11 cellular contexts compared by ENCODE assay signal in genomic region chr15:90160781-90161727, GRCh38. TPM values are rescaled to one million over a fixed set of nuclear protein-coding genes. Genes with fewer than 3 reads are reported as not detected.
DNase-seq lines count a peak whose midpoint lies in the region; FAIRE-seq and TF ChIP-seq lines count a peak whose summit lies in the region.
"Had no signal": no experiment of that assay in that cellular context is flagged by ENCODE, and none has a peak within 500 bp of the region (broad histone marks: within the 10 kb centered on the region; RNA-seq: fewer than 3 reads in every experiment).

No MANE protein-coding gene starts in this region.

- peaks cover 26% of the 10 kb centered on the region for H3K27me3 ChIP-seq in OCI-LY3 (ENCODE audit: low read depth, low read length)
- no peaks in the 10 kb centered on the region for H3K27me3 ChIP-seq in keratinocyte (ENCODE audit: control insufficient read depth, extremely low read depth, insufficient read depth, low read length)
- no peaks in the 10 kb centered on the region for H3K27me3 ChIP-seq in Karpas-422 (ENCODE audit: low read length)
- H3K27me3 ChIP-seq: ovary had no signal

- no peaks in the 10 kb centered on the region for H3K9me2 ChIP-seq in Karpas-422 (replicated peaks; ENCODE audit: insufficient read depth, low read length)

- H3K36me3 Mint-ChIP-seq in type B pancreatic cell, result no peaks in the 10 kb centered on the region

- H3K9ac ChIP-seq in OCI-LY3 (ENCODE audit: low read length), result no peak overlapping the region
- no peak overlapping the region for H3K9ac ChIP-seq in keratinocyte (ENCODE audit: control insufficient read depth, extremely low read depth, insufficient read depth, low read length)
- no peak overlapping the region for H3K9ac ChIP-seq in Karpas-422 (ENCODE audit: low read length)

- peak overlapping the region; percentile 7; the same call in 1 of the 2 replicates for H3K4me3 ChIP-seq in OCI-LY3 (ENCODE audit: low read length)
- no peak overlapping the region for H3K4me3 ChIP-seq in keratinocyte (ENCODE audit: control insufficient read depth in 2 of 3, extremely low read depth in 1 of 3, insufficient read depth in 2 of 3, low read depth in 1 of 3, low read length in 3 of 3)
- no peak overlapping the region for H3K4me3 ChIP-seq in Karpas-422 (ENCODE audit: low read length)
- H3K4me3 ChIP-seq: ovary had no signal

- H3K79me2 ChIP-seq in OCI-LY3 (ENCODE audit: low read length), result no peaks in the 10 kb centered on the region
- H3K79me2 ChIP-seq in keratinocyte (ENCODE audit: control insufficient read depth, insufficient read depth, low read length), result no peaks in the 10 kb centered on the region
- H3K79me2 ChIP-seq in Karpas-422 (ENCODE audit: low read length), result no peaks in the 10 kb centered on the region

- H3K9me1 ChIP-seq in keratinocyte (ENCODE audit: control insufficient read depth, extremely low read depth, insufficient read depth, low read length), result no peaks in the 10 kb centered on the region

- H3K4me1 ChIP-seq in OCI-LY3 (ENCODE audit: low read length) (peaks cover 39% of the 10 kb centered on the region), keratinocyte (ENCODE audit: control insufficient read depth, extremely low read depth, insufficient read depth, low read length) (peaks cover 48% of the 10 kb centered on the region), Karpas-422 (ENCODE audit: low read length) (peaks cover 19% of the 10 kb centered on the region)

- H3K4me1 Mint-ChIP-seq in type B pancreatic cell (ENCODE audit: unreplicated experiment), result peaks cover 31% of the 10 kb centered on the region

- H3K27ac ChIP-seq in OCI-LY3 (ENCODE audit: low read length) (no peak overlapping the region), keratinocyte (ENCODE audit: control insufficient read depth, insufficient read depth, low read length) (peak overlapping the region; percentile 70), Karpas-422 (ENCODE audit: low read length) (no peak overlapping the region)
- H3K27ac ChIP-seq: ovary had no signal

- H3K4me2 ChIP-seq in OCI-LY3 (ENCODE audit: low read length) (peak overlapping the region; percentile 71), keratinocyte (ENCODE audit: control insufficient read depth, extremely low read depth, insufficient read depth, low read depth, low read length) (no peak overlapping the region), Karpas-422 (ENCODE audit: low read depth, low read length, poor library complexity, severe bottlenecking) (no peak overlapping the region)

- in situ Hi-C loops in KBM-7 (cut with MboI; ENCODE audit: low pct_unique_long_range_greater_than_20kb, low sequenced_read_pairs) (no loop called here), GM13977 (cut with MboI; ENCODE audit: low pct_unique_long_range_greater_than_20kb, low sequenced_read_pairs, unreplicated experiment) (loop anchor here (5.0 kb wide), 1 partner anchor 56 kb away; no protein-coding TSS in a partner anchor)

- H3K36me3 ChIP-seq in OCI-LY3 (replicated peaks; ENCODE audit: low read depth, low read length) (no peaks in the 10 kb centered on the region), keratinocyte (ENCODE audit: control insufficient read depth in 2 of 2, extremely low read depth in 1 of 2, insufficient read depth in 2 of 2, low read length in 2 of 2) (no peaks in the 10 kb centered on the region), Karpas-422 (ENCODE audit: insufficient read depth, low read length) (no peaks in the 10 kb centered on the region)
- H3K36me3 ChIP-seq: ovary had no signal

- peak; percentile 60 for DNase-seq in NCI-H1092 treated with DMSO at 0.1 percent for 48 hours (lab: John Stamatoyannopoulos, UW)
- no peak for DNase-seq in keratinocyte (ENCODE audit: low read depth, low spot score)
- no peak for DNase-seq in type B pancreatic cell (ENCODE audit: extremely low spot score, unreplicated experiment)
- no peak for DNase-seq in Karpas-422
- DNase-seq in KBM-7, result no peak
- DNase-seq in UCSD-AML1 (lab: John Stamatoyannopoulos, UW; ENCODE audit: unreplicated experiment), result no peak
- DNase-seq in GM13977 (ENCODE audit: low spot score), result no peak

- no peaks in the 10 kb centered on the region for H3K27me3 Mint-ChIP-seq in type B pancreatic cell

- H3K9me3 Mint-ChIP-seq in type B pancreatic cell, result no peaks in the 10 kb centered on the region
- H3K9me3 Mint-ChIP-seq: central memory CD8-positive, alpha-beta T cell had no signal

- H4K20me1 ChIP-seq in OCI-LY3 (ENCODE audit: insufficient read depth, low read length) (no peaks in the 10 kb centered on the region), keratinocyte (ENCODE audit: control insufficient read depth, extremely low read depth, insufficient read depth, low read length) (no peaks in the 10 kb centered on the region), Karpas-422 (ENCODE audit: insufficient read depth, low read depth, low read length) (no peaks in the 10 kb centered on the region)

- TF ChIP-seq CTCF in OCI-LY3 (IDR thresholded peaks at IDR 0.05; ENCODE audit: low read depth, low read length), result no peak
- TF ChIP-seq CTCF in keratinocyte (optimal IDR thresholded peaks at IDR 0.05 in 1 of 3, IDR thresholded peaks at IDR 0.05 in 1 of 3, conservative IDR thresholded peaks at IDR 0.05 in 1 of 3; ENCODE audit: extremely low read depth in 1 of 3, insufficient read depth in 2 of 3, low read length in 3 of 3), result no peak
- TF ChIP-seq CTCF in type B pancreatic cell (conservative IDR thresholded peaks at IDR 0.05), result no peak
- no peak for TF ChIP-seq CTCF in GM13977 (IDR thresholded peaks at IDR 0.05; ENCODE audit: extremely low read depth, insufficient read depth, missing control alignments)

- H3K9me3 ChIP-seq in OCI-LY3 (ENCODE audit: insufficient read depth, low read length) (no peaks in the 10 kb centered on the region), keratinocyte (ENCODE audit: control insufficient read depth, low read depth, low read length) (no peaks in the 10 kb centered on the region), Karpas-422 (ENCODE audit: low read length) (no peaks in the 10 kb centered on the region)
- H3K9me3 ChIP-seq: ovary had no signal

- no peak for FAIRE-seq in keratinocyte (lab: Jason Lieb, UNC)
- FAIRE-seq: GM19239 had no signal

- H2AFZ ChIP-seq in OCI-LY3 (ENCODE audit: low read depth, low read length) (no peak overlapping the region), keratinocyte (ENCODE audit: control insufficient read depth, low read length) (no peak overlapping the region), Karpas-422 (ENCODE audit: low read length) (no peak overlapping the region)

- peak overlapping the region; percentile 34 for H3K27ac Mint-ChIP-seq in type B pancreatic cell

- dilution Hi-C loops in keratinocyte (cut with MboI; ENCODE audit: extremely low pct_ligation_motif_present, low sequenced_read_pairs), result no loop called here

- no peak overlapping the region for H3K4me3 Mint-ChIP-seq in type B pancreatic cell
- H3K4me3 Mint-ChIP-seq: central memory CD8-positive, alpha-beta T cell had no signal

RNA-seq across cellular contexts. Expression of gene SEMA4B, which starts 40.1 kb away (rescaled TPM):
- polyA plus RNA-seq in keratinocyte, result 58.7 to 95.1 TPM (median 72.7 TPM) in 3 replicates
- polyA plus RNA-seq in keratinocyte (2011; ENCODE audit: low read depth), result 14.0 TPM
- 21.2 and 40.8 TPM in 2 replicates for polyA plus RNA-seq in keratinocyte (2011; cell fraction: cytosol; rRNA removed)
- 116 and 175 TPM in 2 replicates for polyA plus RNA-seq in keratinocyte (2011; cell fraction: nucleus; rRNA removed)
- 41.9 and 85.6 TPM in 2 replicates for polyA plus RNA-seq in keratinocyte (2012; ENCODE audit: low replicate concordance)
- polyA minus RNA-seq in keratinocyte, result 129 to 210 TPM (median 133 TPM) in 3 replicates
- polyA minus RNA-seq in keratinocyte (2011; cell fraction: cytosol; rRNA and poly(A)+ RNA removed), result 184 TPM
- polyA minus RNA-seq in keratinocyte (2011; cell fraction: nucleus; rRNA and poly(A)+ RNA removed), result 289 and 325 TPM in 2 replicates
- total RNA-seq in type B pancreatic cell (ENCODE audit: low replicate concordance), result 28.0 and 28.9 TPM in 2 replicates
- total RNA-seq in Karpas-422 (2014; rRNA removed; shearing (Covaris generic); ENCODE audit: low replicate concordance), result 40.4 and 65.1 TPM in 2 replicates

RNA-seq across cellular contexts. Expression of gene IDH2, which starts 58.8 kb away (rescaled TPM):
- polyA plus RNA-seq in keratinocyte, result 23.5 to 28.3 TPM (median 27.9 TPM) in 3 replicates
- 15.4 TPM for polyA plus RNA-seq in keratinocyte (2011; ENCODE audit: low read depth)
- 9.5 and 16.2 TPM in 2 replicates for polyA plus RNA-seq in keratinocyte (2011; cell fraction: cytosol; rRNA removed)
- 6.3 and 8.6 TPM in 2 replicates for polyA plus RNA-seq in keratinocyte (2011; cell fraction: nucleus; rRNA removed)
- polyA plus RNA-seq in keratinocyte (2012; ENCODE audit: low replicate concordance), result 24.0 and 29.7 TPM in 2 replicates
- polyA minus RNA-seq in keratinocyte, result 25.2 to 46.0 TPM (median 27.3 TPM) in 3 replicates
- polyA minus RNA-seq in keratinocyte (2011; cell fraction: cytosol; rRNA and poly(A)+ RNA removed), result 15.9 TPM
- 3.3 and 4.9 TPM in 2 replicates for polyA minus RNA-seq in keratinocyte (2011; cell fraction: nucleus; rRNA and poly(A)+ RNA removed)
- 225 and 247 TPM in 2 replicates for total RNA-seq in type B pancreatic cell (ENCODE audit: low replicate concordance)
- 93.4 and 156 TPM in 2 replicates for total RNA-seq in Karpas-422 (2014; rRNA removed; shearing (Covaris generic); ENCODE audit: low replicate concordance)
